8 cellular contexts compared by ENCODE assay signal in the genomic region with DNA sequence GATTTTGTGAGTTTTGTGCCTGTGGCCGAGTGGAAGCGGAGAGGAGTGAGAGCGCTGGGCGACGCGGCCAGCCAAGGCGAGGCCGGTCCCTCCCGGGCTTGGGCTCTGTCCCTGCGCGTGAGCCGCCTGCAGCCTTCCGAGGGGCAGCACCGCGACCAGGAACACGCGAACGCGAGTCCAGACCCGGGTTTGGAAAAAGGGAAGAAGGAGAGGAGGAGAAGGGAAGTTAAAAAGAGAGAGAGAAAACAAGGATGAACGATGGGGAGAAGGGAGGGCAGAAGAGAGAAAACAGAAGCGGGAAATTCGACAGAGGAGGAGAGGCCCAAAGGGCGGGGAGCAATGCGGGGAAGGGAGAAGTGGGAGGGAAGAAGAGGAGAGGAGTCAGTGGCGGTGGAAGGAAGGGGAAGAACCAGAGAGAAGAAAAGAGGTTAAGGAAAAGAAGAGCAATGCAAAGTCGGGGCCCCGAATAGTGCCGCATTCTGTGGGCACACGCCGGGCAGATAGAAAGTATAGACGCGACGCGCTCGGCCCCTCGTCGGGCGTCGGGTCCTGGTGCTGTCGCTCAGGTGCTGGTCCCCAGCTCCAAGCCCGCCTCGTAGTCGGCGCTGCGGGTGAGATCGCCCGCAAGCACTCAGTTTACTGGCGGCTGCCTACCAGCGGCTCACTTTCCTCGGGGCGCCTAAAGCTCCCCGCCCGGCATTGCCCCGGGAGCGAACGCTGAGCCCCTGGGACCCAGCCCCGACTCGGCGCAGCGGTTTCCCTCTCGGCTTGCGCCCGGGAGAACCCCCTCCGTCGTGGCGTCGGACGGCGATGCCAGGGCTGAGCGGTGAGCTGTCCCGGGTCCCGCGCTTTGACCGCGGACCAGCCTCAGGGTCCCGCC. TPM values are rescaled to one million over a fixed set of nuclear protein-coding genes. Genes with fewer than 3 reads are reported as not detected.
A peak's percentile ranks its signal among the peaks of the same experiment; 100 is the strongest.
DNase-seq lines count a peak whose midpoint lies in the region; ATAC-seq and TF ChIP-seq lines count a peak whose summit lies in the region.

No MANE protein-coding gene starts in this region.

- H3K4me3 Mint-ChIP-seq in T-cell, result peak overlapping the region; percentile 28 to 78 (median 48)
- peak overlapping the region; percentile 34 for H3K4me3 Mint-ChIP-seq in progenitor cell of endocrine pancreas (ENCODE audit: low read depth)

- no peaks in the 10 kb centered on the region for H3K9me3 Mint-ChIP-seq in T-cell
- no peaks in the 10 kb centered on the region for H3K9me3 Mint-ChIP-seq in progenitor cell of endocrine pancreas (ENCODE audit: low read depth)

- H3K4me3 ChIP-seq in fibroblast of pulmonary artery (replicated peaks; ENCODE audit: low read depth, low read length), result peak overlapping the region; percentile 10

- TF ChIP-seq CTCF in fibroblast of pulmonary artery (IDR thresholded peaks at IDR 0.05; ENCODE audit: low read length, missing control alignments), result no peak
- TF ChIP-seq CTCF in progenitor cell of endocrine pancreas (IDR thresholded peaks at IDR 0.05; ENCODE audit: unreplicated experiment), result no peak

- POLR2A ChIA-PET in T-cell (lab: Charles Lee), result no interaction called here

- H3K27me3 Mint-ChIP-seq in T-cell, result peaks cover 63 to 80% of the 10 kb centered on the region in 2 donors
- peaks cover 74% of the 10 kb centered on the region for H3K27me3 Mint-ChIP-seq in progenitor cell of endocrine pancreas

- DNase-seq in DMS114 treated with DMSO at 0.1 percent for 48 hours (lab: John Stamatoyannopoulos, UW; ENCODE audit: unreplicated experiment), result peak; percentile 6
- no peak for DNase-seq in T-cell
- no peak for DNase-seq in fibroblast of pulmonary artery (ENCODE audit: low read depth)
- no peak for DNase-seq in progenitor cell of endocrine pancreas (ENCODE audit: low spot score, unreplicated experiment)
- no peak for DNase-seq in NCI-H1694 treated with DMSO at 0.1 percent for 48 hours (lab: John Stamatoyannopoulos, UW)
- DNase-seq in stimulated activated CD4-positive, alpha-beta T cell treated with anti-CD3 and anti-CD28 coated beads, Interleukin-4, amount 100 ng/mL, for 4 hours, result no peak

- H3K4me1 Mint-ChIP-seq in T-cell (peaks cover 29 to 32% (median 30%) of the 10 kb centered on the region in 3 donors), progenitor cell of endocrine pancreas (ENCODE audit: low read depth) (peaks cover 33% of the 10 kb centered on the region)

- no peak for ATAC-seq in T-cell (replicated peaks in 1 of 4)
- ATAC-seq in GM19351 (IDR thresholded peaks at IDR 0.05; ENCODE audit: unreplicated experiment), result no peak
- no peak for ATAC-seq in GM21717 (IDR thresholded peaks at IDR 0.05; ENCODE audit: unreplicated experiment)

- no peaks in the 10 kb centered on the region for H3K36me3 Mint-ChIP-seq in T-cell
- H3K36me3 Mint-ChIP-seq in progenitor cell of endocrine pancreas (ENCODE audit: insufficient read depth), result no peaks in the 10 kb centered on the region

- CTCF ChIA-PET in T-cell (lab: Charles Lee), result interaction anchor here in 1 of 2 donors (0.6 kb wide), 1 partner anchor 704 kb away, joined by 3 read pairs; no protein-coding TSS in a partner anchor

- H3K27ac Mint-ChIP-seq in T-cell, result peak overlapping the region in 1 of 2 donors; percentile 49
- H3K27ac Mint-ChIP-seq in progenitor cell of endocrine pancreas, result peak overlapping the region; percentile 58

RNA-seq across cellular contexts. Expression of gene BARX2, which starts 2.8 kb away (rescaled TPM):
- total RNA-seq in T-cell, result not detected
- total RNA-seq in progenitor cell of endocrine pancreas, result 2.4 and 3.7 TPM in 2 replicates
